18 cellular contexts compared by ENCODE assay signal in genomic region chr19:11014403-11014911, GRCh38.
"Had no signal": no experiment of that assay in that cellular context is flagged by ENCODE, and none has a peak within 500 bp of the region (broad histone marks: within the 10 kb centered on the region; RNA-seq: fewer than 3 reads in every experiment).

No MANE protein-coding gene starts in this region.

- H3K9me3 ChIP-seq: gastrocnemius medialis, heart right ventricle, psoas muscle had no signal

- DNase-seq: activated CD4-positive, alpha-beta T cell treated with anti-CD3 and anti-CD28 coated beads, Interleukin-2, amount 50 U/mL, for 48 hours; activated CD8-positive, alpha-beta memory T cell treated with anti-CD3 and anti-CD28 coated beads, Interleukin-2, amount 10 ng/mL, durations not matched to agents 7 days and 5 days; activated gamma-delta T cell; activated T-cell treated with anti-CD3 and anti-CD28 coated beads, Interleukin-2, amount 50 U/mL, for 4 hours; amygdala; gastrocnemius medialis; heart right ventricle; left cardiac atrium; naive B cell; nucleus accumbens; psoas muscle; stimulated activated CD4-positive, alpha-beta T cell treated with anti-CD3 and anti-CD28 coated beads, Interleukin-12 subunit alpha, Interleukin-12 subunit beta, amount 100 ng/mL, for 4 hours; stimulated activated naive CD4-positive, alpha-beta T cell treated with Interleukin-2 at 50 U/mL for 16 hours; trophoblast cell had no signal

- H3K27me3 Mint-ChIP-seq: activated CD8-positive, alpha-beta memory T cell treated with anti-CD3 and anti-CD28 coated beads, Interleukin-2, amount 10 ng/mL, durations not matched to agents 7 days and 5 days; activated naive CD8-positive, alpha-beta T cell; naive B cell had no signal

- H3K4me1 Mint-ChIP-seq: activated CD8-positive, alpha-beta memory T cell treated with anti-CD3 and anti-CD28 coated beads, Interleukin-2, amount 10 ng/mL, durations not matched to agents 7 days and 5 days had no signal

- H3K4me3 ChIP-seq: gastrocnemius medialis, heart right ventricle, lung, psoas muscle had no signal

- H3K4me1 ChIP-seq: gastrocnemius medialis, psoas muscle had no signal

- ATAC-seq: activated CD4-positive, CD25-positive, alpha-beta regulatory T cell treated with anti-CD3 and anti-CD28 coated beads, Interleukin-2, amount 50 U/mL, for 24 hours; activated CD8-positive, alpha-beta memory T cell treated with anti-CD3 and anti-CD28 coated beads, Interleukin-2, amount 10 ng/mL, durations not matched to agents 7 days and 5 days; activated T-cell treated with anti-CD3 and anti-CD28 coated beads, Interleukin-2, amount 50 U/mL, for 4 hours; gastrocnemius medialis; left cardiac atrium; psoas muscle had no signal

- H3K27ac Mint-ChIP-seq: activated CD8-positive, alpha-beta memory T cell treated with anti-CD3 and anti-CD28 coated beads, Interleukin-2, amount 10 ng/mL, durations not matched to agents 7 days and 5 days; activated naive CD8-positive, alpha-beta T cell; T-helper 1 cell treated with Interleukin-12 subunit alpha and Interleukin-12 subunit beta and Interleukin-4 antibody, amounts not matched to agents 30 μg/mL and 1 μg/mL, for 36 hours had no signal

- H3K27ac ChIP-seq: gastrocnemius medialis, heart right ventricle, psoas muscle had no signal

- H3K4me3 Mint-ChIP-seq: activated CD8-positive, alpha-beta memory T cell treated with anti-CD3 and anti-CD28 coated beads, Interleukin-2, amount 10 ng/mL, durations not matched to agents 7 days and 5 days; activated naive CD8-positive, alpha-beta T cell; activated T-cell treated with anti-CD3 and anti-CD28 coated beads, Interleukin-2, amount 50 U/mL, for 4 hours; naive B cell; T-helper 1 cell treated with Interleukin-12 subunit alpha and Interleukin-12 subunit beta and Interleukin-4 antibody, amounts not matched to agents 30 μg/mL and 1 μg/mL, for 36 hours had no signal

- H3K9me3 Mint-ChIP-seq: activated T-cell treated with anti-CD3 and anti-CD28 coated beads, Interleukin-2, amount 50 U/mL, for 4 hours; naive B cell; T-helper 1 cell treated with Interleukin-12 subunit alpha and Interleukin-12 subunit beta and Interleukin-4 antibody, amounts not matched to agents 30 μg/mL and 1 μg/mL, for 36 hours had no signal

- H3K27me3 ChIP-seq: gastrocnemius medialis, heart right ventricle had no signal
